ENCODE assay signal across 22 cellular contexts in the genomic region with DNA sequence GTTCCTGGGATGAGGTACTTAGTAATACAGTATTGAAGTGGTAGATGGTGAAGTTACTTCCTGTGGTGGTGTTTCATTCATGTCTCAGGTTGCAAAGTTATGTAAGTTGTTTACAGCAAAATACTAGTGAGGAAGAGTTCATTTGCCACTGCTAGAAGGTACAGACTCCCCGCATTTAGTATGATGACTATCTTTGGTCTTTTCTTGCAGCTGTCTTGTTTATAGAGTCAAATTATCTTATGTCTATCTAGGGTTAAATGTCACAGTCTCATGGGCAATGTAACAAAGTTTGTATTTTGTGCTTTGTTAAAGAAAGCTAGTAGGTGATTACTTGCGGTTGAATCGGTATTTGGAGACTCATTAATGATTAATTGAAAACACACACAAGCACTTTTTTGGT. TPM values are rescaled to one million over a fixed set of nuclear protein-coding genes. Genes with fewer than 3 reads are reported as not detected.
A peak's percentile ranks its signal among the peaks of the same experiment; 100 is the strongest.
DNase-seq lines count a peak whose midpoint lies in the region; ATAC-seq and TF ChIP-seq lines count a peak whose summit lies in the region.
"Had no signal": no experiment of that assay in that cellular context is flagged by ENCODE, and none has a peak within 500 bp of the region (broad histone marks: within the 10 kb centered on the region; RNA-seq: fewer than 3 reads in every experiment).

No MANE protein-coding gene starts in this region.

- peak overlapping the region in 33 of 59 donors; percentile 10 to 85 (median 73) for H3K27ac ChIP-seq in dorsolateral prefrontal cortex
- H3K27ac ChIP-seq: 22Rv1, ascending aorta, upper lobe of left lung had no signal

- H3K9me3 Mint-ChIP-seq in naive thymus-derived CD8-positive, alpha-beta T cell: no peaks in the 10 kb centered on the region
- H3K9me3 Mint-ChIP-seq: H9; T-helper 2 cell treated with Interferon-gamma antibody and Interleukin-4, amounts not matched to agents 5 μg/mL and 100 μg/mL, for 36 hours; WTC11 had no signal

- DNase-seq in NCI-H2107 treated with DMSO at 0.1 percent for 48 hours (lab: John Stamatoyannopoulos, UW; ENCODE audit: unreplicated experiment): peak; percentile 54
- no peak for DNase-seq in NCI-H2107 (lab: John Stamatoyannopoulos, UW)
- peak; percentile 11 to 42 for DNase-seq in NCI-H526 (lab: John Stamatoyannopoulos, UW)
- DNase-seq in dorsolateral prefrontal cortex: no peak
- peak in 4 of 10 donors; percentile 27 to 72 (median 50) for DNase-seq in naive thymus-derived CD8-positive, alpha-beta T cell
- no peak for DNase-seq in AG08396 (ENCODE audit: low spot score)
- DNase-seq in Ammon's horn (ENCODE audit: low spot score): no peak
- DNase-seq in NOMO-1 (lab: John Stamatoyannopoulos, UW; ENCODE audit: unreplicated experiment in 2 of 2): no peak
- DNase-seq: activated effector memory CD4-positive, alpha-beta T cell treated with Interleukin-2 at 50 U/mL for 16 hours; H9; mammary epithelial cell; MG63; NCI-H146; NCI-H2227 treated with DMSO at 0.1 percent for 48 hours; posterior cingulate gyrus; stimulated activated CD4-positive, alpha-beta T cell treated with anti-CD3 and anti-CD28 coated beads, Interleukin-4, amount 100 ng/mL, for 24 hours; upper lobe of left lung had no signal

- no peak for TF ChIP-seq CTCF in dorsolateral prefrontal cortex (IDR thresholded peaks at IDR 0.05 in 54 of 56, conservative IDR thresholded peaks at IDR 0.05 in 2 of 56; ENCODE audit: low read depth in 1 of 56, partially characterized antibody in 56 of 56)

- H3K27me3 Mint-ChIP-seq in naive thymus-derived CD8-positive, alpha-beta T cell: no peaks in the 10 kb centered on the region

- H3K27ac Mint-ChIP-seq in naive thymus-derived CD8-positive, alpha-beta T cell: peak overlapping the region; percentile 23 to 96 (median 91)
- H3K27ac Mint-ChIP-seq: T-helper 2 cell treated with Interferon-gamma antibody and Interleukin-4, amounts not matched to agents 5 μg/mL and 100 μg/mL, for 36 hours had no signal

- intact Hi-C loops in dorsolateral prefrontal cortex (cut with DNase I): no loop called here

- POLR2A ChIA-PET in naive thymus-derived CD8-positive, alpha-beta T cell (lab: Charles Lee): interaction anchor here (0.9 to 1.8 kb wide), 3 partner anchors 12 to 27 kb away, joined by 3 to 10 read pairs (median 3); no protein-coding TSS in a partner anchor

- no peaks in the 10 kb centered on the region for H3K27me3 ChIP-seq in dorsolateral prefrontal cortex
- H3K27me3 ChIP-seq: ascending aorta, MG63, upper lobe of left lung had no signal

- H3K4me3 ChIP-seq in dorsolateral prefrontal cortex: no peak overlapping the region
- H3K4me3 ChIP-seq: ascending aorta, GM12878, MG63, upper lobe of left lung had no signal

- H3K4me3 Mint-ChIP-seq in naive thymus-derived CD8-positive, alpha-beta T cell: peak overlapping the region in 9 of 10 donors; percentile 20 to 76 (median 56)
- H3K4me3 Mint-ChIP-seq: H9; T-helper 2 cell treated with Interferon-gamma antibody and Interleukin-4, amounts not matched to agents 5 μg/mL and 100 μg/mL, for 36 hours; WTC11 had no signal

- ATAC-seq in naive thymus-derived CD8-positive, alpha-beta T cell: peak; percentile 84 to 98
- ATAC-seq: GM12878, WTC11 had no signal

- H3K36me3 Mint-ChIP-seq in naive thymus-derived CD8-positive, alpha-beta T cell: peaks cover 11 to 27% (median 27%) of the 10 kb centered on the region in 3 donors

- H3K4me1 Mint-ChIP-seq in naive thymus-derived CD8-positive, alpha-beta T cell: peaks cover 20 to 85% (median 62%) of the 10 kb centered on the region in 4 donors

RNA-seq across cellular contexts. Expression of gene LRRC8D, which starts 50.2 kb away (rescaled TPM):
- 100 to 1,000 TPM in 1 of 120 experiments, 10 to 100 TPM in 119; 24.3 to 104 (median 44.2) TPM for total RNA-seq in dorsolateral prefrontal cortex
- total RNA-seq in naive thymus-derived CD8-positive, alpha-beta T cell: 10 to 100 TPM; 37.1 to 38.7 TPM
- 10 to 100 TPM; 42.3 to 60.0 (median 46.0) TPM for polyA plus RNA-seq in naive thymus-derived CD8-positive, alpha-beta T cell

Comparison
In these comparisons a context has a peak if more than half of its experiments do, and no peak if none do; other contexts are left out.
1. DNase-seq: peak in NCI-H2107 treated with DMSO at 0.1 percent for 48 hours (single experiment) and NCI-H526 (2 of 2); none in NCI-H2107 (single experiment), dorsolateral prefrontal cortex (0 of 10), AG08396 (single experiment), Ammon's horn (single experiment) and NOMO-1 (0 of 2).